ENCODE assay signal across 1 cellular context in genomic region chr15:44711356-44712107, GRCh38.
TF ChIP-seq lines count a peak whose summit lies in the region.

B2M (plus strand) TSS chr15:44711517; CDS start chr15:44711547, 30 bp downstream.

TF ChIP-seq in WTC11, 78 proteins besides CTCF, POLR2A, EP300 and RAD21 (continued from another document and continues in another):
- TF ChIP-seq, protein P1, sequence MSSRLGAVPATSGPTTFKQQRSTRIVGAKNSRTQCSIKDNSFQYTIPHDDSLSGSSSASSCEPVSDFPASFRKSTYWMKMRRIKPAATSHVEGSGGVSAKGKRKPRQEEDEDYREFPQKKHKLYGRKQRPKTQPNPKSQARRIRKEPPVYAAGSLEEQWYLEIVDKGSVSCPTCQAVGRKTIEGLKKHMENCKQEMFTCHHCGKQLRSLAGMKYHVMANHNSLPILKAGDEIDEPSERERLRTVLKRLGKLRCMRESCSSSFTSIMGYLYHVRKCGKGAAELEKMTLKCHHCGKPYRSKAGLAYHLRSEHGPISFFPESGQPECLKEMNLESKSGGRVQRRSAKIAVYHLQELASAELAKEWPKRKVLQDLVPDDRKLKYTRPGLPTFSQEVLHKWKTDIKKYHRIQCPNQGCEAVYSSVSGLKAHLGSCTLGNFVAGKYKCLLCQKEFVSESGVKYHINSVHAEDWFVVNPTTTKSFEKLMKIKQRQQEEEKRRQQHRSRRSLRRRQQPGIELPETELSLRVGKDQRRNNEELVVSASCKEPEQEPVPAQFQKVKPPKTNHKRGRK (CRISPR knock-in tag; IDR thresholded peaks at IDR 0.05; ENCODE audit: borderline replicate concordance), result no peak
- TF ChIP-seq NR1H2 (CRISPR knock-in tag; IDR thresholded peaks at IDR 0.05), result no peak
- no peak for TF ChIP-seq ZBTB21 (CRISPR knock-in tag; IDR thresholded peaks at IDR 0.05; ENCODE audit: borderline replicate concordance)
- TF ChIP-seq ZNF671 (CRISPR knock-in tag; IDR thresholded peaks at IDR 0.05), result no peak
- TF ChIP-seq MAX (CRISPR knock-in tag; IDR thresholded peaks at IDR 0.05), result peak; percentile 39; the same call in 1 of the 2 replicates
- no peak for TF ChIP-seq PREB (CRISPR knock-in tag; IDR thresholded peaks at IDR 0.05; ENCODE audit: borderline replicate concordance)
- TF ChIP-seq, protein P2, sequence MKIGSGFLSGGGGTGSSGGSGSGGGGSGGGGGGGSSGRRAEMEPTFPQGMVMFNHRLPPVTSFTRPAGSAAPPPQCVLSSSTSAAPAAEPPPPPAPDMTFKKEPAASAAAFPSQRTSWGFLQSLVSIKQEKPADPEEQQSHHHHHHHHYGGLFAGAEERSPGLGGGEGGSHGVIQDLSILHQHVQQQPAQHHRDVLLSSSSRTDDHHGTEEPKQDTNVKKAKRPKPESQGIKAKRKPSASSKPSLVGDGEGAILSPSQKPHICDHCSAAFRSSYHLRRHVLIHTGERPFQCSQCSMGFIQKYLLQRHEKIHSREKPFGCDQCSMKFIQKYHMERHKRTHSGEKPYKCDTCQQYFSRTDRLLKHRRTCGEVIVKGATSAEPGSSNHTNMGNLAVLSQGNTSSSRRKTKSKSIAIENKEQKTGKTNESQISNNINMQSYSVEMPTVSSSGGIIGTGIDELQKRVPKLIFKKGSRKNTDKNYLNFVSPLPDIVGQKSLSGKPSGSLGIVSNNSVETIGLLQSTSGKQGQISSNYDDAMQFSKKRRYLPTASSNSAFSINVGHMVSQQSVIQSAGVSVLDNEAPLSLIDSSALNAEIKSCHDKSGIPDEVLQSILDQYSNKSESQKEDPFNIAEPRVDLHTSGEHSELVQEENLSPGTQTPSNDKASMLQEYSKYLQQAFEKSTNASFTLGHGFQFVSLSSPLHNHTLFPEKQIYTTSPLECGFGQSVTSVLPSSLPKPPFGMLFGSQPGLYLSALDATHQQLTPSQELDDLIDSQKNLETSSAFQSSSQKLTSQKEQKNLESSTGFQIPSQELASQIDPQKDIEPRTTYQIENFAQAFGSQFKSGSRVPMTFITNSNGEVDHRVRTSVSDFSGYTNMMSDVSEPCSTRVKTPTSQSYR (CRISPR knock-in tag; IDR thresholded peaks at IDR 0.05), result 0 out of 2 replicates have a peak, but pooled peaks have one; percentile 46
- TF ChIP-seq, protein P3, sequence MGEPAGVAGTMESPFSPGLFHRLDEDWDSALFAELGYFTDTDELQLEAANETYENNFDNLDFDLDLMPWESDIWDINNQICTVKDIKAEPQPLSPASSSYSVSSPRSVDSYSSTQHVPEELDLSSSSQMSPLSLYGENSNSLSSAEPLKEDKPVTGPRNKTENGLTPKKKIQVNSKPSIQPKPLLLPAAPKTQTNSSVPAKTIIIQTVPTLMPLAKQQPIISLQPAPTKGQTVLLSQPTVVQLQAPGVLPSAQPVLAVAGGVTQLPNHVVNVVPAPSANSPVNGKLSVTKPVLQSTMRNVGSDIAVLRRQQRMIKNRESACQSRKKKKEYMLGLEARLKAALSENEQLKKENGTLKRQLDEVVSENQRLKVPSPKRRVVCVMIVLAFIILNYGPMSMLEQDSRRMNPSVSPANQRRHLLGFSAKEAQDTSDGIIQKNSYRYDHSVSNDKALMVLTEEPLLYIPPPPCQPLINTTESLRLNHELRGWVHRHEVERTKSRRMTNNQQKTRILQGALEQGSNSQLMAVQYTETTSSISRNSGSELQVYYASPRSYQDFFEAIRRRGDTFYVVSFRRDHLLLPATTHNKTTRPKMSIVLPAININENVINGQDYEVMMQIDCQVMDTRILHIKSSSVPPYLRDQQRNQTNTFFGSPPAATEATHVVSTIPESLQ (CRISPR knock-in tag; IDR thresholded peaks at IDR 0.05), result no peak
- no peak for TF ChIP-seq TP53 (CRISPR knock-in tag; IDR thresholded peaks at IDR 0.05)
- no peak for TF ChIP-seq CBFB (CRISPR knock-in tag; IDR thresholded peaks at IDR 0.05; ENCODE audit: low read depth)
- TF ChIP-seq ZNF396 (CRISPR knock-in tag; IDR thresholded peaks at IDR 0.05; ENCODE audit: borderline replicate concordance), result no peak
- TF ChIP-seq PRRX2 (CRISPR knock-in tag; IDR thresholded peaks at IDR 0.05), result no peak
- TF ChIP-seq, protein P4, sequence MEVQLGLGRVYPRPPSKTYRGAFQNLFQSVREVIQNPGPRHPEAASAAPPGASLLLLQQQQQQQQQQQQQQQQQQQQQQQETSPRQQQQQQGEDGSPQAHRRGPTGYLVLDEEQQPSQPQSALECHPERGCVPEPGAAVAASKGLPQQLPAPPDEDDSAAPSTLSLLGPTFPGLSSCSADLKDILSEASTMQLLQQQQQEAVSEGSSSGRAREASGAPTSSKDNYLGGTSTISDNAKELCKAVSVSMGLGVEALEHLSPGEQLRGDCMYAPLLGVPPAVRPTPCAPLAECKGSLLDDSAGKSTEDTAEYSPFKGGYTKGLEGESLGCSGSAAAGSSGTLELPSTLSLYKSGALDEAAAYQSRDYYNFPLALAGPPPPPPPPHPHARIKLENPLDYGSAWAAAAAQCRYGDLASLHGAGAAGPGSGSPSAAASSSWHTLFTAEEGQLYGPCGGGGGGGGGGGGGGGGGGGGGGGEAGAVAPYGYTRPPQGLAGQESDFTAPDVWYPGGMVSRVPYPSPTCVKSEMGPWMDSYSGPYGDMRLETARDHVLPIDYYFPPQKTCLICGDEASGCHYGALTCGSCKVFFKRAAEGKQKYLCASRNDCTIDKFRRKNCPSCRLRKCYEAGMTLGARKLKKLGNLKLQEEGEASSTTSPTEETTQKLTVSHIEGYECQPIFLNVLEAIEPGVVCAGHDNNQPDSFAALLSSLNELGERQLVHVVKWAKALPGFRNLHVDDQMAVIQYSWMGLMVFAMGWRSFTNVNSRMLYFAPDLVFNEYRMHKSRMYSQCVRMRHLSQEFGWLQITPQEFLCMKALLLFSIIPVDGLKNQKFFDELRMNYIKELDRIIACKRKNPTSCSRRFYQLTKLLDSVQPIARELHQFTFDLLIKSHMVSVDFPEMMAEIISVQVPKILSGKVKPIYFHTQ (CRISPR knock-in tag; IDR thresholded peaks at IDR 0.05), result no peak
- peak; percentile 88 for TF ChIP-seq NFYB (CRISPR knock-in tag; conservative IDR thresholded peaks at IDR 0.05; ENCODE audit: low read depth)
- TF ChIP-seq ETV6 (CRISPR knock-in tag; IDR thresholded peaks at IDR 0.05), result peak; percentile 40
- no peak for TF ChIP-seq ZNF219 (CRISPR knock-in tag; IDR thresholded peaks at IDR 0.05; ENCODE audit: borderline replicate concordance)
- TF ChIP-seq, protein P5, sequence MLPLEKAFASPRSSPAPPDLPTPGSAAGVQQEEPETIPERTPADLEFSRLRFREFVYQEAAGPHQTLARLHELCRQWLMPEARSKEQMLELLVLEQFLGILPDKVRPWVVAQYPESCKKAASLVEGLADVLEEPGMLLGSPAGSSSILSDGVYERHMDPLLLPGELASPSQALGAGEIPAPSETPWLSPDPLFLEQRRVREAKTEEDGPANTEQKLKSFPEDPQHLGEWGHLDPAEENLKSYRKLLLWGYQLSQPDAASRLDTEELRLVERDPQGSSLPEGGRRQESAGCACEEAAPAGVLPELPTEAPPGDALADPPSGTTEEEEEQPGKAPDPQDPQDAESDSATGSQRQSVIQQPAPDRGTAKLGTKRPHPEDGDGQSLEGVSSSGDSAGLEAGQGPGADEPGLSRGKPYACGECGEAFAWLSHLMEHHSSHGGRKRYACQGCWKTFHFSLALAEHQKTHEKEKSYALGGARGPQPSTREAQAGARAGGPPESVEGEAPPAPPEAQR (CRISPR knock-in tag; IDR thresholded peaks at IDR 0.05), result no peak
- no peak for TF ChIP-seq SOX15 (CRISPR knock-in tag; IDR thresholded peaks at IDR 0.05)
- TF ChIP-seq GABPB1 (CRISPR knock-in tag; IDR thresholded peaks at IDR 0.05), result peak; percentile 70
- peak; percentile 71; the same call in 1 of the 2 replicates for TF ChIP-seq TEAD1 (CRISPR knock-in tag; IDR thresholded peaks at IDR 0.05)
- TF ChIP-seq NFATC4 (CRISPR knock-in tag; IDR thresholded peaks at IDR 0.05), result no peak
- TF ChIP-seq FOXJ3 (CRISPR knock-in tag; IDR thresholded peaks at IDR 0.05; ENCODE audit: borderline replicate concordance), result no peak
- TF ChIP-seq EMX1 (CRISPR knock-in tag; IDR thresholded peaks at IDR 0.05), result no peak
- no peak for TF ChIP-seq ZNF423 (CRISPR knock-in tag; IDR thresholded peaks at IDR 0.05)
- no peak for TF ChIP-seq NR3C1 (CRISPR knock-in tag; conservative IDR thresholded peaks at IDR 0.05; ENCODE audit: low read depth)
- TF ChIP-seq ZNF121 (CRISPR knock-in tag; IDR thresholded peaks at IDR 0.05), result no peak
- no peak for TF ChIP-seq AFF4 (CRISPR knock-in tag; IDR thresholded peaks at IDR 0.05; ENCODE audit: borderline replicate concordance)
- TF ChIP-seq MXD4 (CRISPR knock-in tag; IDR thresholded peaks at IDR 0.05; ENCODE audit: borderline replicate concordance), result no peak
- TF ChIP-seq, protein P6, sequence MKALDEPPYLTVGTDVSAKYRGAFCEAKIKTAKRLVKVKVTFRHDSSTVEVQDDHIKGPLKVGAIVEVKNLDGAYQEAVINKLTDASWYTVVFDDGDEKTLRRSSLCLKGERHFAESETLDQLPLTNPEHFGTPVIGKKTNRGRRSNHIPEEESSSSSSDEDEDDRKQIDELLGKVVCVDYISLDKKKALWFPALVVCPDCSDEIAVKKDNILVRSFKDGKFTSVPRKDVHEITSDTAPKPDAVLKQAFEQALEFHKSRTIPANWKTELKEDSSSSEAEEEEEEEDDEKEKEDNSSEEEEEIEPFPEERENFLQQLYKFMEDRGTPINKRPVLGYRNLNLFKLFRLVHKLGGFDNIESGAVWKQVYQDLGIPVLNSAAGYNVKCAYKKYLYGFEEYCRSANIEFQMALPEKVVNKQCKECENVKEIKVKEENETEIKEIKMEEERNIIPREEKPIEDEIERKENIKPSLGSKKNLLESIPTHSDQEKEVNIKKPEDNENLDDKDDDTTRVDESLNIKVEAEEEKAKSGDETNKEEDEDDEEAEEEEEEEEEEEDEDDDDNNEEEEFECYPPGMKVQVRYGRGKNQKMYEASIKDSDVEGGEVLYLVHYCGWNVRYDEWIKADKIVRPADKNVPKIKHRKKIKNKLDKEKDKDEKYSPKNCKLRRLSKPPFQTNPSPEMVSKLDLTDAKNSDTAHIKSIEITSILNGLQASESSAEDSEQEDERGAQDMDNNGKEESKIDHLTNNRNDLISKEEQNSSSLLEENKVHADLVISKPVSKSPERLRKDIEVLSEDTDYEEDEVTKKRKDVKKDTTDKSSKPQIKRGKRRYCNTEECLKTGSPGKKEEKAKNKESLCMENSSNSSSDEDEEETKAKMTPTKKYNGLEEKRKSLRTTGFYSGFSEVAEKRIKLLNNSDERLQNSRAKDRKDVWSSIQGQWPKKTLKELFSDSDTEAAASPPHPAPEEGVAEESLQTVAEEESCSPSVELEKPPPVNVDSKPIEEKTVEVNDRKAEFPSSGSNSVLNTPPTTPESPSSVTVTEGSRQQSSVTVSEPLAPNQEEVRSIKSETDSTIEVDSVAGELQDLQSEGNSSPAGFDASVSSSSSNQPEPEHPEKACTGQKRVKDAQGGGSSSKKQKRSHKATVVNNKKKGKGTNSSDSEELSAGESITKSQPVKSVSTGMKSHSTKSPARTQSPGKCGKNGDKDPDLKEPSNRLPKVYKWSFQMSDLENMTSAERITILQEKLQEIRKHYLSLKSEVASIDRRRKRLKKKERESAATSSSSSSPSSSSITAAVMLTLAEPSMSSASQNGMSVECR (CRISPR knock-in tag; IDR thresholded peaks at IDR 0.05; ENCODE audit: borderline replicate concordance), result peak; percentile 47; the same call in 1 of the 2 replicates
- TF ChIP-seq GTF2I (CRISPR knock-in tag; conservative IDR thresholded peaks at IDR 0.05), result no peak
- no peak for TF ChIP-seq ATF1 (CRISPR knock-in tag; IDR thresholded peaks at IDR 0.05)
- TF ChIP-seq SMAD3 (CRISPR knock-in tag; IDR thresholded peaks at IDR 0.05; ENCODE audit: borderline replicate concordance), result peak; percentile 9; the same call in 1 of the 2 replicates
- no peak for TF ChIP-seq JAZF1 (CRISPR knock-in tag; IDR thresholded peaks at IDR 0.05)
- no peak for TF ChIP-seq ERG (CRISPR knock-in tag; IDR thresholded peaks at IDR 0.05)
- no peak for TF ChIP-seq ZMAT4 (CRISPR knock-in tag; IDR thresholded peaks at IDR 0.05)
